In the genomic region with DNA sequence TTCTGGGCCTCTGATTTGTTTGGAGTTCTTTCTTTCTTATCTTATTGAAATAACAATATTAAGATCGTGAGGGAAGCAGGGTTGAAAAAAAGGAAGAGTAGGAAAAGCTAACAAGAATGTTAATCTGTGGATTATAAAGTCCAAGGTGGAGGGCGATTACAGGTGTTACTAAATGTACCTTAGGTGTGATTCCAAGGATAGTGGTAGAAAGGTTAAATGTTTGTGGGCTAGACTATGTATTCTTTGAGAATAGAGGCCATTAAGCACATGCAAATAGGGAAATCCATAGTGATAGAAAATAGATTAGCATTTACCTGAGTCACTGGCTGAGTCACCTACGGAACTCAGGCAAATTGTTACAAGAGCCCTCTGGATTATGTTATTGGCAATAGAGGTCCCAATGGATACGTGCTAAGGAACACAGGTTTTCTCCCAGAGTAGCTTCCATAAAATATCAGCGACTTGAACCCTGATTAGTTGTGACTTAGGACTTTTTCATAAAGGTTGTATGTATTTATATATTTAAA, we compare ENCODE assay signal across 27 cellular contexts. TPM values are rescaled to one million over a fixed set of nuclear protein-coding genes. Genes with fewer than 3 reads are reported as not detected.
"Had no signal": no experiment of that assay in that cellular context is flagged by ENCODE, and none has a peak within 500 bp of the region (broad histone marks: within the 10 kb centered on the region; RNA-seq: fewer than 3 reads in every experiment).

No MANE protein-coding gene starts in this region.

- H3K4me3 ChIP-seq: esophagus squamous epithelium, pancreas, right atrium auricular region, testis, transverse colon had no signal

- H3K4me3 Mint-ChIP-seq: activated B cell treated with CpG ODN at 0.5 μM for 24 hours; activated CD8-positive, alpha-beta T cell treated with anti-CD3 and anti-CD28 coated beads for 36 hours; activated naive CD4-positive, alpha-beta T cell treated with anti-CD3 and anti-CD28 coated beads, Interleukin-2, amount 50 U/mL, for 24 hours; activated naive CD8-positive, alpha-beta T cell treated with anti-CD3 and anti-CD28 coated beads, Interleukin-2, amount 50 U/mL, for 24 hours; activated T-cell treated with anti-CD3 and anti-CD28 coated beads, Interleukin-2, amount 50 U/mL, for 4 hours; activated T-helper 17 cell treated with anti-CD3 and anti-CD28 coated beads, Interleukin-2, amount 50 U/mL, for 72 hours; dendritic cell treated with granulocyte-macrophage colony-stimulating factor and Interleukin-4, amounts not matched to agents 40 ng/mL and 50 ng/mL, for 4 days; naive thymus-derived CD8-positive, alpha-beta T cell; neural crest cell; T-helper 17 cell had no signal

- H3K9me3 Mint-ChIP-seq: activated B cell treated with CpG ODN at 0.5 μM for 24 hours; activated CD8-positive, alpha-beta T cell treated with anti-CD3 and anti-CD28 coated beads for 36 hours; activated naive CD4-positive, alpha-beta T cell treated with anti-CD3 and anti-CD28 coated beads, Interleukin-2, amount 50 U/mL, for 24 hours; activated naive CD8-positive, alpha-beta T cell treated with anti-CD3 and anti-CD28 coated beads, Interleukin-2, amount 50 U/mL, for 24 hours; activated T-cell treated with anti-CD3 and anti-CD28 coated beads, Interleukin-2, amount 50 U/mL, for 4 hours; activated T-helper 17 cell treated with anti-CD3 and anti-CD28 coated beads, Interleukin-2, amount 50 U/mL, for 72 hours; dendritic cell treated with granulocyte-macrophage colony-stimulating factor and Interleukin-4, amounts not matched to agents 40 ng/mL and 50 ng/mL, for 4 days; naive thymus-derived CD8-positive, alpha-beta T cell; neural crest cell had no signal

- H3K9me3 ChIP-seq: esophagus squamous epithelium, pancreas, right atrium auricular region, testis, transverse colon had no signal

- H3K27me3 Mint-ChIP-seq: activated B cell treated with CpG ODN at 0.5 μM for 24 hours; dendritic cell treated with granulocyte-macrophage colony-stimulating factor and Interleukin-4, amounts not matched to agents 40 ng/mL and 50 ng/mL, for 4 days had no signal

- ATAC-seq: activated CD8-positive, alpha-beta T cell treated with anti-CD3 and anti-CD28 coated beads for 36 hours; activated naive CD8-positive, alpha-beta T cell treated with anti-CD3 and anti-CD28 coated beads, Interleukin-2, amount 50 U/mL, for 24 hours; activated T-cell treated with anti-CD3 and anti-CD28 coated beads, Interleukin-2, amount 50 U/mL, for 4 hours; activated T-helper 17 cell treated with anti-CD3 and anti-CD28 coated beads, Interleukin-2, amount 50 U/mL, for 72 hours; left cardiac atrium; naive thymus-derived CD8-positive, alpha-beta T cell; stimulated activated naive CD8-positive, alpha-beta T cell treated with anti-CD3 and anti-CD28 coated beads, Interleukin-15, Interleukin-2, amounts not matched to agents 100 U/mL and 50 U/mL, for 24 hours; T-helper 17 cell had no signal

- H3K4me1 Mint-ChIP-seq: activated B cell treated with CpG ODN at 0.5 μM for 24 hours; activated naive CD4-positive, alpha-beta T cell treated with anti-CD3 and anti-CD28 coated beads, Interleukin-2, amount 50 U/mL, for 24 hours; activated naive CD8-positive, alpha-beta T cell treated with anti-CD3 and anti-CD28 coated beads, Interleukin-2, amount 50 U/mL, for 24 hours; activated T-helper 17 cell treated with anti-CD3 and anti-CD28 coated beads, Interleukin-2, amount 50 U/mL, for 72 hours; naive thymus-derived CD8-positive, alpha-beta T cell; neural crest cell; T-helper 17 cell had no signal

- H3K36me3 Mint-ChIP-seq: activated naive CD4-positive, alpha-beta T cell treated with anti-CD3 and anti-CD28 coated beads, Interleukin-2, amount 50 U/mL, for 24 hours; naive thymus-derived CD8-positive, alpha-beta T cell had no signal

- DNase-seq: activated B cell treated with CpG ODN at 0.5 μM for 24 hours; activated CD4-positive, alpha-beta T cell treated with anti-CD3 and anti-CD28 coated beads, Interleukin-2, amount 50 U/mL, for 1 hour; activated CD8-positive, alpha-beta T cell treated with anti-CD3 and anti-CD28 coated beads for 36 hours; activated naive CD8-positive, alpha-beta T cell treated with anti-CD3 and anti-CD28 coated beads, Interleukin-2, amount 50 U/mL, for 24 hours; activated T-cell treated with anti-CD3 and anti-CD28 coated beads, Interleukin-2, amount 50 U/mL, for 4 hours; amygdala; central memory CD4-positive, alpha-beta T cell; esophagus squamous epithelium; left cardiac atrium; midbrain; naive thymus-derived CD8-positive, alpha-beta T cell; nucleus accumbens; pancreas; stimulated activated CD4-positive, alpha-beta T cell treated with anti-CD3 and anti-CD28 coated beads, Interleukin-15, amount 100 ng/mL, for 24 hours; stimulated activated CD4-positive, alpha-beta T cell treated with anti-CD3 and anti-CD28 coated beads, Interleukin-2, amount 100 ng/mL, for 24 hours; stimulated activated naive CD8-positive, alpha-beta T cell treated with anti-CD3 and anti-CD28 coated beads, Interleukin-15, Interleukin-2, amounts not matched to agents 100 U/mL and 50 U/mL, for 24 hours; T-helper 17 cell; testis; transverse colon had no signal

- H3K4me1 ChIP-seq: esophagus squamous epithelium, right atrium auricular region, testis, transverse colon had no signal

- H3K27ac ChIP-seq: epithelial cell of prostate, esophagus squamous epithelium, pancreas, right atrium auricular region, testis had no signal

- H3K27me3 ChIP-seq: esophagus squamous epithelium, pancreas, right atrium auricular region, testis, transverse colon had no signal

- H3K36me3 ChIP-seq: esophagus squamous epithelium, pancreas, right atrium auricular region, transverse colon had no signal

- H3K27ac Mint-ChIP-seq: activated B cell treated with CpG ODN at 0.5 μM for 24 hours; activated CD8-positive, alpha-beta T cell treated with anti-CD3 and anti-CD28 coated beads for 36 hours; activated naive CD4-positive, alpha-beta T cell treated with anti-CD3 and anti-CD28 coated beads, Interleukin-2, amount 50 U/mL, for 24 hours; activated naive CD8-positive, alpha-beta T cell treated with anti-CD3 and anti-CD28 coated beads, Interleukin-2, amount 50 U/mL, for 24 hours; activated T-helper 17 cell treated with anti-CD3 and anti-CD28 coated beads, Interleukin-2, amount 50 U/mL, for 72 hours; dendritic cell treated with granulocyte-macrophage colony-stimulating factor and Interleukin-4, amounts not matched to agents 40 ng/mL and 50 ng/mL, for 4 days; naive thymus-derived CD8-positive, alpha-beta T cell; T-helper 17 cell had no signal

RNA-seq across cellular contexts. Expression of a gene that starts 9.0 kb away (rescaled TPM):
- total RNA-seq: activated B cell treated with CpG ODN at 0.5 μM for 24 hours; activated CD8-positive, alpha-beta T cell treated with anti-CD3 and anti-CD28 coated beads for 36 hours; activated T-cell treated with anti-CD3 and anti-CD28 coated beads, Interleukin-2, amount 50 U/mL, for 4 hours; frontal cortex; naive thymus-derived CD8-positive, alpha-beta T cell; pulmonary artery endothelial cell had no signal
- polyA plus RNA-seq: naive thymus-derived CD8-positive, alpha-beta T cell had no signal
